11 cellular contexts compared by ENCODE assay signal in genomic region chr5:19988447-19988846, GRCh38. TPM values are rescaled to one million over a fixed set of nuclear protein-coding genes. Genes with fewer than 3 reads are reported as not detected.
DNase-seq lines count a peak whose midpoint lies in the region; ATAC-seq and TF ChIP-seq lines count a peak whose summit lies in the region.
"Had no signal": no experiment of that assay in that cellular context is flagged by ENCODE, and none has a peak within 500 bp of the region (broad histone marks: within the 10 kb centered on the region; RNA-seq: fewer than 3 reads in every experiment).

No MANE protein-coding gene starts in this region.

- H3K9me3 ChIP-seq in testis, result no peaks in the 10 kb centered on the region
- no peaks in the 10 kb centered on the region for H3K9me3 ChIP-seq in esophagus squamous epithelium
- H3K9me3 ChIP-seq: mucosa of descending colon had no signal

- H3K4me1 ChIP-seq in testis, result no peaks in the 10 kb centered on the region
- peaks cover 0 to 9% (median 4%) of the 10 kb centered on the region in 3 donors for H3K4me1 ChIP-seq in esophagus squamous epithelium

- intact Hi-C loops in testis (cut with DNase I; ENCODE audit: low total_unique reads), result no loop called here
- intact Hi-C loops in esophagus squamous epithelium (cut with DNase I), result no loop called here

- peak overlapping the region; percentile 27 to 32 for H3K4me3 ChIP-seq in testis
- H3K4me3 ChIP-seq in esophagus squamous epithelium, result peak overlapping the region in 1 of 4 donors; percentile 46
- H3K4me3 ChIP-seq: mucosa of descending colon had no signal

- TF ChIP-seq POLR2A in testis (IDR thresholded peaks at IDR 0.05), result no peak
- TF ChIP-seq POLR2A in esophagus squamous epithelium (IDR thresholded peaks at IDR 0.05), result no peak

- H3K27ac Mint-ChIP-seq in brain, result peak overlapping the region in 3 of 5 experiments; percentile 61 to 79 (median 73)

- H3K27ac ChIP-seq in testis, result no peak overlapping the region
- no peak overlapping the region for H3K27ac ChIP-seq in esophagus squamous epithelium
- H3K27ac ChIP-seq: 22Rv1 had no signal

- ATAC-seq in HG02938 (IDR thresholded peaks at IDR 0.05; ENCODE audit: unreplicated experiment), result no peak
- ATAC-seq in GM18861 (IDR thresholded peaks at IDR 0.05; ENCODE audit: unreplicated experiment), result no peak
- ATAC-seq: mucosa of descending colon had no signal

- H3K9me3 Mint-ChIP-seq in brain, result no peaks in the 10 kb centered on the region

- peaks cover 15% of the 10 kb centered on the region for H3K27me3 Mint-ChIP-seq in brain

- no peaks in the 10 kb centered on the region for H3K27me3 ChIP-seq in testis
- peaks cover 0 to 17% (median 0%) of the 10 kb centered on the region in 4 donors for H3K27me3 ChIP-seq in esophagus squamous epithelium

- WGBS in testis, 2 donors, result 11 to 14% methylated on average over 12 of the region's 12 CpGs
- 25 to 48% methylated on average over 9 to 12 of the region's 12 CpGs for WGBS in esophagus squamous epithelium, 2 donors

- peak; percentile 6 for DNase-seq in NCI-H345 (lab: John Stamatoyannopoulos, UW)
- no peak for DNase-seq in NCI-H345 treated with DMSO at 0.1 percent for 48 hours (lab: John Stamatoyannopoulos, UW; ENCODE audit: unreplicated experiment)
- DNase-seq in iPS-NIHi11 (ENCODE audit: low spot score), result peak; percentile 6
- DNase-seq in testis, result no peak
- DNase-seq in esophagus squamous epithelium (lab: John Stamatoyannopoulos, UW), result no peak

- H3K36me3 Mint-ChIP-seq in brain, result no peaks in the 10 kb centered on the region

- H3K4me3 Mint-ChIP-seq in brain, result peak overlapping the region; percentile 87 to 92 (median 92)

- peaks cover 30% of the 10 kb centered on the region for H3K4me1 Mint-ChIP-seq in brain

- TF ChIP-seq CTCF in brain (conservative IDR thresholded peaks at IDR 0.05), result no peak
- TF ChIP-seq CTCF in testis (IDR thresholded peaks at IDR 0.05), result no peak
- TF ChIP-seq CTCF in esophagus squamous epithelium (IDR thresholded peaks at IDR 0.05), result no peak

- H3K36me3 ChIP-seq in testis (ENCODE audit: low read depth, missing control alignments) (no peaks in the 10 kb centered on the region), esophagus squamous epithelium (no peaks in the 10 kb centered on the region)

RNA-seq across cellular contexts. Expression of gene CDH18, which starts 0.4 kb away (rescaled TPM):
- polyA plus RNA-seq in brain (ENCODE audit: insufficient read depth, low read depth, low replicate concordance) (2.7 TPM), testis (ENCODE audit: insufficient read depth, low read depth, low replicate concordance) (11.3 TPM)
- total RNA-seq in testis (10 to 100 TPM in 1 of 2 donors, 1 to 10 TPM in 1; 6.4 to 10.7 TPM), esophagus squamous epithelium (not detected)
- total RNA-seq: T-helper 2 cell treated with Interferon-gamma antibody and Interleukin-4, amounts not matched to agents 100 ng/mL and 5 ng/mL, for 36 hours had no signal

Comparison
In these comparisons a context has a peak if more than half of its experiments do, and no peak if none do; other contexts are left out.
1. DNase-seq: peak in NCI-H345 (single experiment) and iPS-NIHi11 (single experiment); none in NCI-H345 treated with DMSO at 0.1 percent for 48 hours (single experiment), testis (single experiment) and esophagus squamous epithelium (single experiment).
2. RNA of gene CDH18, which starts 0.4 kb away (total RNA-seq): 6.4 to 10.7 TPM in testis; not detected in esophagus squamous epithelium; every median in the first group is over 4 times any median in the second.